ENCODE assay signal across 22 cellular contexts in the genomic region with DNA sequence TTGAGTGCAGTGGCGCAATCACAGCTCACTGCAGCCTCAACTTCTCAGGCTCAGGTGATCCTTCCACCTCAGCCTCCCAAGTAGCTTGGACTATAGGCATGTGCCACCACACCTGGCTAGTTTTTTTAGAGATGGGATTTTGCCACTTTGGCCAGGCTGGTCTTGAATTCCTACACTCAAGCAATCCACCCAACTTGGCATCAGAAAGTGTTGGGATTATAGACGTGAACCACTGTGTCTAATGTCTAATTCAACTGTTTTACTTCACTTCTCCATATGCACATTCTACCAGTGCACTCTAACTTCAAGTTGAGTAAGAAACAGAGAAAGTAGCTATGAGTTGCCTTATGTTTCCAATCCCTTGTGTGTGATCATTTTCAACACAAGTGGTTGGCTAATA.
"Had no signal": no experiment of that assay in that cellular context is flagged by ENCODE, and none has a peak within 500 bp of the region (broad histone marks: within the 10 kb centered on the region; RNA-seq: fewer than 3 reads in every experiment).

No MANE protein-coding gene starts in this region.

- H3K27ac Mint-ChIP-seq: activated CD4-positive, alpha-beta T cell treated with anti-CD3 and anti-CD28 coated beads, Interleukin-2, amount 10 ng/mL, durations not matched to agents 24 days and 14 days; activated CD8-positive, alpha-beta T cell treated with anti-CD3 and anti-CD28 coated beads for 36 hours; activated naive CD8-positive, alpha-beta T cell; nephron progenitor cell; stimulated activated naive CD8-positive, alpha-beta T cell treated with anti-CD3 and anti-CD28 coated beads, Interleukin-15, amount 100 ng/mL, for 72 hours had no signal

- H3K9me3 Mint-ChIP-seq: activated CD4-positive, alpha-beta T cell treated with anti-CD3 and anti-CD28 coated beads, Interleukin-2, amount 10 ng/mL, durations not matched to agents 24 days and 14 days; activated CD8-positive, alpha-beta T cell treated with anti-CD3 and anti-CD28 coated beads for 36 hours; nephron progenitor cell had no signal

- H3K4me1 ChIP-seq: heart right ventricle, tibial artery had no signal

- H3K27me3 ChIP-seq: heart right ventricle, tibial artery had no signal

- H3K9me3 ChIP-seq: heart right ventricle, tibial artery had no signal

- FAIRE-seq: bronchial epithelial cell, keratinocyte had no signal

- ATAC-seq: activated CD4-positive, CD25-positive, alpha-beta regulatory T cell treated with anti-CD3 and anti-CD28 coated beads, Interleukin-2, amount 50 U/mL, for 24 hours; activated CD8-positive, alpha-beta T cell treated with anti-CD3 and anti-CD28 coated beads for 36 hours; heart right ventricle; left colon; right cardiac atrium; stimulated activated naive CD8-positive, alpha-beta T cell treated with anti-CD3 and anti-CD28 coated beads, Interleukin-15, amount 100 ng/mL, for 72 hours had no signal

- H3K27me3 Mint-ChIP-seq: activated CD4-positive, alpha-beta T cell treated with anti-CD3 and anti-CD28 coated beads, Interleukin-2, amount 10 ng/mL, durations not matched to agents 24 days and 14 days; activated CD8-positive, alpha-beta T cell treated with anti-CD3 and anti-CD28 coated beads for 36 hours; activated naive CD8-positive, alpha-beta T cell; stimulated activated naive CD8-positive, alpha-beta T cell treated with anti-CD3 and anti-CD28 coated beads, Interleukin-15, amount 100 ng/mL, for 72 hours had no signal

- H3K4me1 Mint-ChIP-seq: nephron progenitor cell had no signal

- H3K9ac ChIP-seq: parathyroid adenoma had no signal

- H3K27ac ChIP-seq: epithelial cell of prostate, heart right ventricle, parathyroid adenoma, skin epidermis, tibial artery, VCaP had no signal

- DNase-seq: activated CD4-positive, alpha-beta T cell treated with anti-CD3 and anti-CD28 coated beads, Interleukin-2, amount 10 ng/mL, durations not matched to agents 24 days and 14 days; activated CD8-positive, alpha-beta T cell treated with anti-CD3 and anti-CD28 coated beads for 36 hours; amniotic stem cell; cortex of kidney; foreskin fibroblast; heart right ventricle; left colon; mesenchymal stem cell; nephron progenitor cell; nucleus accumbens; right cardiac atrium; stimulated activated CD4-positive, alpha-beta T cell treated with anti-CD3 and anti-CD28 coated beads, Interleukin-1b, Interleukin-23, amount 100 ng/mL, for 48 hours; stimulated activated naive CD8-positive, alpha-beta T cell treated with anti-CD3 and anti-CD28 coated beads, Interleukin-15, amount 100 ng/mL, for 72 hours; tibial artery had no signal

- H3K4me3 Mint-ChIP-seq: activated CD4-positive, alpha-beta T cell treated with anti-CD3 and anti-CD28 coated beads, Interleukin-2, amount 10 ng/mL, durations not matched to agents 24 days and 14 days; activated CD8-positive, alpha-beta T cell treated with anti-CD3 and anti-CD28 coated beads for 36 hours; activated naive CD8-positive, alpha-beta T cell; nephron progenitor cell; stimulated activated naive CD8-positive, alpha-beta T cell treated with anti-CD3 and anti-CD28 coated beads, Interleukin-15, amount 100 ng/mL, for 72 hours had no signal

- H3K4me3 ChIP-seq: heart right ventricle, skin epidermis, tibial artery had no signal
